Comparison of ENCODE assay signal across 22 cellular contexts in the genomic region with DNA sequence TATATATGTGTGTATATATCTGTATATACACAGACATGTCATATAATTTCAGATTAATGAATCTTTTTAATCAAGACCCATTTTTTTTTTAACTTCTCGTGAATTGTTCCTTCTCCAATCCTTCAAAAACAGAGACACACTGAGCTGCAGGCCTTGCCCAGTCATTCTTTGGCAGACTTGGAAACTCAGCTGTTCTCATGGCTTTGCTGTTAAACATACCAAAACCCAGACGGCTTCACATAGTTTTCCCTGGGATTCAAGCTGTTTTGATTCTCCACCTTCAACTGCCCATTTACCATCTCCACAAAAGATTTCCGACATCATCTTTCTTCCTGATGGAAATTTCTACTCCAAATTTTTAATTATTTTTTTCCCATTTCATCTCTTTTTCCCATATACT.
"Had no signal": no experiment of that assay in that cellular context is flagged by ENCODE, and none has a peak within 500 bp of the region (broad histone marks: within the 10 kb centered on the region; RNA-seq: fewer than 3 reads in every experiment).

No MANE protein-coding gene starts in this region.

- H3K27me3 ChIP-seq: adrenal gland, SJSA1 had no signal

- H3K36me3 ChIP-seq: adrenal gland, SJSA1 had no signal

- ATAC-seq: activated CD4-positive, CD25-positive, alpha-beta regulatory T cell treated with anti-CD3 and anti-CD28 coated beads, Interleukin-2, amount 50 U/mL, for 24 hours; activated CD8-positive, alpha-beta T cell treated with anti-CD3 and anti-CD28 coated beads, Interleukin-2, amount 10 ng/mL, durations not matched to agents 7 days and 5 days; K562; PC-3; SK-N-SH treated with all-trans-retinoic acid at 6 μM for 48 hours had no signal

- H3K4me3 ChIP-seq: adrenal gland, K562, SJSA1 had no signal

- H3K27ac ChIP-seq: adrenal gland, SJSA1 had no signal

- H3K9me3 ChIP-seq: adrenal gland had no signal

- H3K4me1 ChIP-seq: adrenal gland, SJSA1 had no signal

- DNase-seq: activated CD4-positive, alpha-beta T cell treated with anti-CD3 and anti-CD28 coated beads for 48 hours; activated CD4-positive, alpha-beta T cell treated with anti-CD3 and anti-CD28 coated beads, Interleukin-2, amount 50 U/mL, for 4 hours; activated CD8-positive, alpha-beta memory T cell treated with anti-CD3 and anti-CD28 coated beads, Interleukin-2, amount 50 U/mL, for 48 hours; activated CD8-positive, alpha-beta T cell treated with anti-CD3 and anti-CD28 coated beads, Interleukin-2, amount 10 ng/mL, durations not matched to agents 7 days and 5 days; activated naive CD4-positive, alpha-beta T cell treated with anti-CD3 and anti-CD28 coated beads, Interleukin-2, amount 50 U/mL, for 16 hours; activated naive CD8-positive, alpha-beta T cell treated with anti-CD3 and anti-CD28 coated beads, Interleukin-2, amount 10 ng/mL, durations not matched to agents 7 days and 5 days; activated T-cell treated with anti-CD3 and anti-CD28 coated beads, Interleukin-2, amount 50 U/mL, for 1 hour; adrenal gland; anterior cingulate cortex; Karpas-422; NCI-H1048; NCI-H1930; NCI-H2171 treated with DMSO at 0.1 percent for 48 hours; NCI-H226; NCI-H510A treated with DMSO at 0.1 percent for 48 hours; NCI-H69; PC-3; SHP77 had no signal
